23 cellular contexts compared by ENCODE assay signal in the genomic region with DNA sequence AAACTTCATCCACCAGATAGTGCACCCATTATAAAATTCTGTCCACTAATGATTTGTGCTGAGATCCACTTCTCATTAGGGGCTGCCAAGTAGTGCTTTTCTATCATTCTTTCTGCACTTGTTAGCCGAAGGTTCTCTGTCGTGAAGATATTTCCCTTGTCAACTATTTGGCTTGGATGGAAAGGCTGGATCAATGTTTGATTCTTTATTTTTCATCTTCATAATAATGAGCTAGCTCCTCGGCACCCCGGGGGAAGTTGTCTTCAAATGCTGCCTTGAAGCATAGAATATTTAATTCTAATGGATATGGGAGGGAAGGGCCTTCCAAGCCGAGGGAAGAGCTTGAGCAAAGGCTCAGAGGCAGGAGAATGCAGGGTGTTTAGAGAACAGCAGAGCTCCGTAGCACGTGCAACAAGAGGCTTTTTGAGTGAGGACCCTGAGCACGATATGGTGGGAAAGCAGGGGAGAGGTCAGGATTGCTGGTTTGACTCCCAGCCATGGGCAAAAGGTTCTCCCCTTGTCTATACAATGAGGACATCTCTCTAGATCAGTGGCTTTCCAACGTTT. TPM values are rescaled to one million over a fixed set of nuclear protein-coding genes. Genes with fewer than 3 reads are reported as not detected.
DNase-seq lines count a peak whose midpoint lies in the region; ATAC-seq, FAIRE-seq and TF ChIP-seq lines count a peak whose summit lies in the region.
"Had no signal": no experiment of that assay in that cellular context is flagged by ENCODE, and none has a peak within 500 bp of the region (broad histone marks: within the 10 kb centered on the region; RNA-seq: fewer than 3 reads in every experiment).

No MANE protein-coding gene starts in this region.

- H3K4me3 ChIP-seq in Peyer's patch, result no peak overlapping the region
- no peak overlapping the region for H3K4me3 ChIP-seq in H1 (ENCODE audit: extremely low read depth in 1 of 4, insufficient read depth in 2 of 4, low read depth in 3 of 4, low read length in 4 of 4)
- H3K4me3 ChIP-seq: GM23338 had no signal

- H2BK12ac ChIP-seq in H1 (ENCODE audit: low read depth, low read length), result no peak overlapping the region

- H4K5ac ChIP-seq in H1 (ENCODE audit: insufficient read length, low read depth, low read length), result no peak overlapping the region

- H2AFZ ChIP-seq in H1 (ENCODE audit: low read length), result no peak overlapping the region
- H2AFZ ChIP-seq: GM23338 had no signal

- no peaks in the 10 kb centered on the region for H3K79me2 ChIP-seq in H1 (ENCODE audit: control insufficient read depth in 1 of 2, insufficient read depth in 2 of 2, low read length in 2 of 2)

- H3K14ac ChIP-seq in H1 (ENCODE audit: insufficient read length), result no peak overlapping the region

- no peak for ATAC-seq in Right ventricle myocardium superior (ENCODE audit: poor library complexity)
- no peak for ATAC-seq in left cardiac atrium
- no peak for ATAC-seq in sciatic nerve
- no peak for ATAC-seq in GM21825 (IDR thresholded peaks at IDR 0.05; ENCODE audit: unreplicated experiment)

- no peak for TF ChIP-seq RAD21 in H1 (IDR thresholded peaks at IDR 0.05 in 1 of 2, conservative IDR thresholded peaks at IDR 0.05 in 1 of 2; ENCODE audit: low read depth in 2 of 2, low read length in 2 of 2)

- H3K23me2 ChIP-seq in H1 (ENCODE audit: low read depth, low read length), result no peaks in the 10 kb centered on the region

- H2AK5ac ChIP-seq in H1 (ENCODE audit: low read depth, low read length), result no peak overlapping the region

- no peak overlapping the region for H3K4ac ChIP-seq in H1 (replicated peaks; ENCODE audit: insufficient read length, low read depth, low read length)

- FAIRE-seq in H1 (lab: Jason Lieb, UNC), result no peak

- no peaks in the 10 kb centered on the region for H3K4me1 ChIP-seq in Peyer's patch
- H3K4me1 ChIP-seq in H1 (replicated peaks in 1 of 4; ENCODE audit: control insufficient read depth in 3 of 4, insufficient read depth in 4 of 4, low read length in 3 of 4), result peaks cover 0 to 10% (median 5%) of the 10 kb centered on the region in 4 experiments; a peak in 6 of 7 replicates

- no peak for TF ChIP-seq EP300 in H1 (IDR thresholded peaks at IDR 0.05; ENCODE audit: borderline replicate concordance in 1 of 2, low read depth in 2 of 2, low read length in 2 of 2)

- no peak overlapping the region for H2BK120ac ChIP-seq in H1 (replicated peaks; ENCODE audit: low read depth, low read length)

- H4K20me1 ChIP-seq in H1 (replicated peaks in 1 of 2; ENCODE audit: control insufficient read depth in 1 of 2, insufficient read depth in 2 of 2, low read length in 2 of 2), result no peaks in the 10 kb centered on the region

- no peak overlapping the region for H2BK5ac ChIP-seq in H1 (ENCODE audit: low read depth, low read length)

- H3K27me3 ChIP-seq in Peyer's patch, result no peaks in the 10 kb centered on the region
- no peaks in the 10 kb centered on the region for H3K27me3 ChIP-seq in H1 (replicated peaks in 1 of 4; ENCODE audit: control insufficient read depth in 3 of 4, extremely low read depth in 1 of 4, insufficient read depth in 3 of 4, low read length in 3 of 4)

- peaks cover 0 to 15% (median 0%) of the 10 kb centered on the region in 3 donors for H3K36me3 ChIP-seq in Peyer's patch
- H3K36me3 ChIP-seq in H1 (ENCODE audit: control insufficient read depth in 2 of 4, insufficient read depth in 4 of 4, low read length in 3 of 4), result no peaks in the 10 kb centered on the region; a peak in 1 of 8 replicates

- no peak for TF ChIP-seq POLR2A in Peyer's patch (IDR thresholded peaks at IDR 0.05)
- TF ChIP-seq POLR2A in H1 (IDR thresholded peaks at IDR 0.05; ENCODE audit: control extremely low read depth in 1 of 2, low read depth in 2 of 2, low read length in 2 of 2), result no peak

- intact Hi-C loops in Right ventricle myocardium superior (cut with DNase I) (no loop called here), left cardiac atrium (cut with DNase I) (no loop called here), sciatic nerve (cut with DNase I) (no loop called here)

- no peaks in the 10 kb centered on the region for H3K79me1 ChIP-seq in H1 (ENCODE audit: low read depth, low read length)

- no peak overlapping the region for H4K91ac ChIP-seq in H1 (replicated peaks; ENCODE audit: insufficient read length, low read length)

- H3K18ac ChIP-seq in H1 (ENCODE audit: extremely low read depth, low read length), result no peak overlapping the region

- no peak overlapping the region for H3K56ac ChIP-seq in H1 (replicated peaks; ENCODE audit: insufficient read length, low read depth, low read length)

- no peak overlapping the region for H3K27ac ChIP-seq in Peyer's patch
- no peak overlapping the region for H3K27ac ChIP-seq in H1 (ENCODE audit: low read depth, low read length)
- H3K27ac ChIP-seq: C4-2B had no signal

- H2BK20ac ChIP-seq in H1 (ENCODE audit: low read length), result no peak overlapping the region

- CTCF ChIA-PET in H1 (lab: Charles Lee; ENCODE audit: partially characterized antibody), result interaction anchor here (0.6 to 1.8 kb wide), 4 partner anchors 10 to 814 kb away, joined by 3 to 6 read pairs (median 4); no protein-coding TSS in a partner anchor

- H3K9me3 ChIP-seq in Peyer's patch, result no peaks in the 10 kb centered on the region
- H3K9me3 ChIP-seq in H1 (ENCODE audit: insufficient read depth in 2 of 2, low read depth in 1 of 2, low read length in 1 of 2), result no peaks in the 10 kb centered on the region
- H3K9me3 ChIP-seq: SK-N-SH had no signal

- H3K4me2 ChIP-seq in H1 (ENCODE audit: insufficient read depth in 1 of 2, low read depth in 2 of 2, low read length in 2 of 2), result no peak overlapping the region
- H3K4me2 ChIP-seq: GM23338, SK-N-SH had no signal

- 0 out of 2 replicates have a peak overlapping the region, but pooled peaks have one; percentile 9 for H2BK15ac ChIP-seq in H1 (ENCODE audit: low read length)

- WGBS in H1 (ENCODE audit: extremely low coverage in 1 of 2, insufficient coverage in 1 of 2, insufficient read length in 1 of 2, insufficient replicate concordance in 2 of 2, low coverage in 1 of 2, low lambda C conversion rate in 2 of 2, missing lambda C conversion rate in 1 of 2), 2 experiments, result 67% methylated on average over 9 of the region's 9 CpGs; no CpG with 5 or more reads in 1 of the 2 experiments

- no peak overlapping the region for H3K9ac ChIP-seq in H1 (replicated peaks in 1 of 4; ENCODE audit: extremely low read depth in 1 of 4, low read depth in 3 of 4, low read length in 3 of 4)
- H3K9ac ChIP-seq: SK-N-SH had no signal

- no peak overlapping the region for H4K8ac ChIP-seq in H1 (ENCODE audit: extremely low read depth, insufficient read depth, low read length)

- DNase-seq in Right ventricle myocardium superior (peak; percentile 18), left cardiac atrium (no peak), Peyer's patch (peak in 2 of 3 donors; percentile 11 to 37), H1 (ENCODE audit: low read depth in 1 of 2, low spot score in 2 of 2) (no peak), sciatic nerve (ENCODE audit: low spot score) (peak; percentile 49), NCI-H1417 treated with DMSO at 0.1 percent for 48 hours (lab: John Stamatoyannopoulos, UW) (no peak), SKM-1 treated with dmso at 0.1 percent for 144 hours (lab: John Stamatoyannopoulos, UW; ENCODE audit: unreplicated experiment) (no peak)
- DNase-seq: AML-193, DMS79 treated with DMSO at 0.1 percent for 48 hours, KG1, MV-4-11, NCI-H1417, NCI-H187 treated with DMSO at 0.1 percent for 48 hours, NCI-H226, NCI-H524, NCI-H82, OCI-M1, SHP77 treated with DMSO at 0.1 percent for 48 hours, SK-N-SH had no signal

- no peak overlapping the region for H3K23ac ChIP-seq in H1 (ENCODE audit: insufficient read length)

- POLR2A ChIA-PET in H1 (lab: Charles Lee; ENCODE audit: partially characterized antibody), result interaction anchor here (2.2 kb wide), 1 partner anchor 15 kb away, joined by 5 read pairs; no protein-coding TSS in a partner anchor

- no peak for TF ChIP-seq CTCF in Peyer's patch (IDR thresholded peaks at IDR 0.05)
- TF ChIP-seq CTCF in H1 (IDR thresholded peaks at IDR 0.05; ENCODE audit: control extremely low read depth in 1 of 3, insufficient read depth in 1 of 3, low read depth in 1 of 3, low read length in 3 of 3), result no peak

TF ChIP-seq in H1, 55 proteins besides CTCF, POLR2A, EP300 and RAD21:
- TF ChIP-seq NRF1 (IDR thresholded peaks at IDR 0.05; ENCODE audit: low read depth, low read length) (no peak), TEAD4 (IDR thresholded peaks at IDR 0.05; ENCODE audit: low read depth, low read length) (no peak), CHD1 (IDR thresholded peaks at IDR 0.05; ENCODE audit: low read depth, low read length) (no peak), SRF (IDR thresholded peaks at IDR 0.05; ENCODE audit: low read depth, low read length) (no peak), FOSL1 (IDR thresholded peaks at IDR 0.05; ENCODE audit: insufficient read depth, low read depth, low read length) (no peak), SIN3A (conservative IDR thresholded peaks at IDR 0.05 in 1 of 2, IDR thresholded peaks at IDR 0.05 in 1 of 2; ENCODE audit: low read depth in 1 of 2, low read length in 2 of 2) (no peak)
- TF ChIP-seq, protein P1, sequence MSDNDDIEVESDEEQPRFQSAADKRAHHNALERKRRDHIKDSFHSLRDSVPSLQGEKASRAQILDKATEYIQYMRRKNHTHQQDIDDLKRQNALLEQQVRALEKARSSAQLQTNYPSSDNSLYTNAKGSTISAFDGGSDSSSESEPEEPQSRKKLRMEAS (IDR thresholded peaks at IDR 0.05), result peak; percentile 77
- TF ChIP-seq, protein P2, sequence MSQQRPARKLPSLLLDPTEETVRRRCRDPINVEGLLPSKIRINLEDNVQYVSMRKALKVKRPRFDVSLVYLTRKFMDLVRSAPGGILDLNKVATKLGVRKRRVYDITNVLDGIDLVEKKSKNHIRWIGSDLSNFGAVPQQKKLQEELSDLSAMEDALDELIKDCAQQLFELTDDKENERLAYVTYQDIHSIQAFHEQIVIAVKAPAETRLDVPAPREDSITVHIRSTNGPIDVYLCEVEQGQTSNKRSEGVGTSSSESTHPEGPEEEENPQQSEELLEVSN (IDR thresholded peaks at IDR 0.05), result peak; percentile 81
TF ChIP-seq in H1: peak in this region for 2.

RNA-seq across cellular contexts. Expression of a gene that starts 16.3 kb away (rescaled TPM):
- total RNA-seq in Right ventricle myocardium superior, result 5.4 TPM
- 1 to 10 TPM; 1.8 to 4.7 TPM for total RNA-seq in left cardiac atrium
- 100 to 1,000 TPM in 2 of 4 donors, 10 to 100 TPM in 2; 57.8 to 120 (median 87.7) TPM for total RNA-seq in Peyer's patch
- 0.24 TPM in 1 of 2 replicates, not detected in the other for total RNA-seq in H1 (2021; fragmentation: NEBNext Ultra II Directional; extraction: Animal tissue kit (Norgen Biotek cat#: 25700))
- 0.19 and 0.26 TPM in 2 replicates for polyA plus RNA-seq in H1 (2011; rRNA removed)
- polyA plus RNA-seq in H1 (2011; cell fraction: cytosol; rRNA removed), result 0.26 TPM
- polyA plus RNA-seq in H1 (2011; cell fraction: nucleus; rRNA removed), result 0.27 TPM
- 0.13 to 0.19 TPM (median 0.15 TPM) in 3 of 4 replicates, not detected in the other for polyA plus RNA-seq in H1 (2012, experiment 1 of 2)
- not detected for polyA plus RNA-seq in H1 (2012, experiment 2 of 2)
- 0.16 TPM for polyA plus RNA-seq in H1 (2013, experiment 1 of 2)
- polyA plus RNA-seq in H1 (2013, experiment 2 of 2), result 0.33 TPM
- 0.16 TPM in 1 of 2 replicates, not detected in the other for polyA minus RNA-seq in H1 (2011; rRNA and poly(A)+ RNA removed)
- polyA minus RNA-seq in H1 (2011; cell fraction: cytosol; rRNA and poly(A)+ RNA removed), result not detected
- polyA minus RNA-seq in H1 (2011; cell fraction: nucleus; rRNA and poly(A)+ RNA removed), result not detected
- 28.7 TPM for total RNA-seq in sciatic nerve
- total RNA-seq: GM23338, RPMI7951 had no signal

Comparison
In these comparisons a context has a peak if more than half of its experiments do, and no peak if none do; other contexts are left out.
1. DNase-seq: peak in Right ventricle myocardium superior (single experiment), Peyer's patch (2 of 3) and sciatic nerve (single experiment); none in left cardiac atrium (single experiment), H1 (0 of 2), NCI-H1417 treated with DMSO at 0.1 percent for 48 hours (single experiment) and SKM-1 treated with dmso at 0.1 percent for 144 hours (single experiment).